22 cellular contexts compared by ENCODE assay signal in genomic region chr17:6508026-6508425, GRCh38. TPM values are rescaled to one million over a fixed set of nuclear protein-coding genes. Genes with fewer than 3 reads are reported as not detected.
DNase-seq lines count a peak whose midpoint lies in the region; ATAC-seq, FAIRE-seq and TF ChIP-seq lines count a peak whose summit lies in the region.
"Had no signal": no experiment of that assay in that cellular context is flagged by ENCODE, and none has a peak within 500 bp of the region (broad histone marks: within the 10 kb centered on the region; RNA-seq: fewer than 3 reads in every experiment).

No MANE protein-coding gene starts in this region.

- H3K18ac ChIP-seq in H9 (ENCODE audit: insufficient read length, low read depth, low read length) = no peak overlapping the region

- no peak overlapping the region for H3K56ac ChIP-seq in H9 (ENCODE audit: insufficient read length, low read depth, low read length)

- H2BK5ac ChIP-seq in H9 (ENCODE audit: insufficient read length, low read length) = no peak overlapping the region

- H3K4me3 Mint-ChIP-seq in H9 (0 out of 5 replicates have a peak overlapping the region, but pooled peaks of 1 of the 2 experiments have one; percentile 57), astrocyte (ENCODE audit: unreplicated experiment) (no peak overlapping the region)
- H3K4me3 Mint-ChIP-seq: activated CD4-positive, alpha-beta T cell treated with anti-CD3 and anti-CD28 coated beads for 36 hours; activated naive CD8-positive, alpha-beta T cell treated with anti-CD3 and anti-CD28 coated beads, Interleukin-2, amount 10 ng/mL, durations not matched to agents 7 days and 5 days; central memory CD8-positive, alpha-beta T cell; IgD-negative memory B cell; neural crest cell; T-helper 17 cell had no signal

- no peaks in the 10 kb centered on the region for H3K79me1 ChIP-seq in H9 (ENCODE audit: insufficient read depth, low read depth, low read length, poor library complexity, severe bottlenecking)

- H2BK120ac ChIP-seq in H9 (ENCODE audit: low read depth, low read length, poor library complexity, severe bottlenecking) = no peak overlapping the region

- peaks cover 0 to 3% (median 2%) of the 10 kb centered on the region in 3 experiments; a peak in 1 of 7 replicates for H3K36me3 Mint-ChIP-seq in H9 (ENCODE audit: insufficient read depth in 1 of 3, low read depth in 3 of 3)
- peaks cover 6% of the 10 kb centered on the region for H3K36me3 Mint-ChIP-seq in astrocyte (ENCODE audit: low read depth, unreplicated experiment)
- H3K36me3 Mint-ChIP-seq: activated naive CD8-positive, alpha-beta T cell treated with anti-CD3 and anti-CD28 coated beads, Interleukin-2, amount 10 ng/mL, durations not matched to agents 7 days and 5 days; IgD-negative memory B cell had no signal

- TF ChIP-seq CTCF in H9 (conservative IDR thresholded peaks at IDR 0.05) (no peak), astrocyte (IDR thresholded peaks at IDR 0.05; ENCODE audit: insufficient read depth, low read depth, low read length) (no peak)

- no peak for FAIRE-seq in astrocyte (lab: Jason Lieb, UNC)

- H3K27me3 ChIP-seq in H9 (ENCODE audit: insufficient read depth, low read length) (no peaks in the 10 kb centered on the region), astrocyte (ENCODE audit: insufficient read depth, low read length) (no peaks in the 10 kb centered on the region), skeletal muscle satellite cell (ENCODE audit: control insufficient read depth, insufficient read depth, low read length) (no peaks in the 10 kb centered on the region)
- H3K27me3 ChIP-seq: dorsolateral prefrontal cortex, right lobe of liver had no signal

- H3K9ac ChIP-seq in H9 (ENCODE audit: extremely low read depth, insufficient read length, low read length) (no peak overlapping the region), astrocyte (ENCODE audit: low read length) (no peak overlapping the region), skeletal muscle satellite cell (ENCODE audit: low read depth, low read length) (no peak overlapping the region)

- no peaks in the 10 kb centered on the region for H3K23me2 ChIP-seq in H9 (ENCODE audit: insufficient read length, low read depth, low read length, poor library complexity, severe bottlenecking)

- H3K4me1 Mint-ChIP-seq in H9 = peaks cover 4% of the 10 kb centered on the region in 2 experiments
- peaks cover 22% of the 10 kb centered on the region for H3K4me1 Mint-ChIP-seq in astrocyte (ENCODE audit: low read depth, unreplicated experiment)
- H3K4me1 Mint-ChIP-seq: activated CD4-positive, alpha-beta T cell treated with anti-CD3 and anti-CD28 coated beads for 36 hours; activated naive CD8-positive, alpha-beta T cell treated with anti-CD3 and anti-CD28 coated beads, Interleukin-2, amount 10 ng/mL, durations not matched to agents 7 days and 5 days; central memory CD8-positive, alpha-beta T cell; IgD-negative memory B cell; neural crest cell had no signal

- ATAC-seq in GM21529 (IDR thresholded peaks at IDR 0.05; ENCODE audit: unreplicated experiment) (no peak), HG03039 (IDR thresholded peaks at IDR 0.05; ENCODE audit: unreplicated experiment) (no peak)
- ATAC-seq: activated CD4-positive, alpha-beta T cell treated with anti-CD3 and anti-CD28 coated beads for 36 hours; stimulated activated naive CD8-positive, alpha-beta T cell treated with anti-CD3 and anti-CD28 coated beads, Interleukin-15, Interleukin-2, amounts not matched to agents 100 U/mL and 50 U/mL, for 24 hours; T-helper 17 cell had no signal

- H3K79me2 ChIP-seq in H9 (ENCODE audit: insufficient read depth, low read length) = no peaks in the 10 kb centered on the region
- H3K79me2 ChIP-seq in astrocyte (ENCODE audit: insufficient read depth, low read length) = no peaks in the 10 kb centered on the region

- H2AFZ ChIP-seq in H9 (ENCODE audit: low read length) (no peak overlapping the region), astrocyte (ENCODE audit: low read depth, low read length) (no peak overlapping the region)

- H2BK15ac ChIP-seq in H9 (ENCODE audit: low read depth, low read length) = no peak overlapping the region

- H3K27ac Mint-ChIP-seq in H9 (peak overlapping the region in 1 of 3 experiments; percentile 41; a peak in 1 of 7 replicates), astrocyte (ENCODE audit: unreplicated experiment) (no peak overlapping the region)
- H3K27ac Mint-ChIP-seq: activated CD4-positive, alpha-beta T cell treated with anti-CD3 and anti-CD28 coated beads for 36 hours; activated naive CD8-positive, alpha-beta T cell treated with anti-CD3 and anti-CD28 coated beads, Interleukin-2, amount 10 ng/mL, durations not matched to agents 7 days and 5 days; IgD-negative memory B cell; T-helper 17 cell had no signal

- H3K36me3 ChIP-seq in astrocyte (ENCODE audit: insufficient read depth, low read length) (no peaks in the 10 kb centered on the region), skeletal muscle satellite cell (ENCODE audit: insufficient read depth, low read length) (no peaks in the 10 kb centered on the region)
- H3K36me3 ChIP-seq: right lobe of liver had no signal

- H4K5ac ChIP-seq in H9 (ENCODE audit: insufficient read length, low read depth, low read length) = no peak overlapping the region

- H3K4ac ChIP-seq in H9 (ENCODE audit: low read depth, low read length) = no peak overlapping the region

- H3K4me2 ChIP-seq in H9 (ENCODE audit: insufficient read depth, insufficient read length, low read length) = no peak overlapping the region
- H3K4me2 ChIP-seq in astrocyte (ENCODE audit: low read length) = peak overlapping the region; percentile 66
- peak overlapping the region; percentile 53 for H3K4me2 ChIP-seq in skeletal muscle satellite cell (ENCODE audit: low read length)

- DNase-seq in H9 (peak; percentile 31), astrocyte (ENCODE audit: low read depth) (no peak), islet precursor cell (peak; percentile 40), OCI-M1 (lab: John Stamatoyannopoulos, UW) (no peak), Ammon's horn (ENCODE audit: low spot score) (no peak)
- DNase-seq: activated CD4-positive, alpha-beta T cell treated with anti-CD3 and anti-CD28 coated beads for 36 hours; activated effector memory CD4-positive, alpha-beta T cell treated with anti-CD3 and anti-CD28 coated beads, Interleukin-2, amount 50 U/mL, for 16 hours; activated naive CD8-positive, alpha-beta T cell treated with anti-CD3 and anti-CD28 coated beads, Interleukin-2, amount 10 ng/mL, durations not matched to agents 7 days and 5 days; NCI-H1092; NCI-H2029; NCI-H526; right lobe of liver; stimulated activated naive CD8-positive, alpha-beta T cell treated with anti-CD3 and anti-CD28 coated beads, Interleukin-15, Interleukin-2, amounts not matched to agents 100 U/mL and 50 U/mL, for 24 hours; T-helper 17 cell had no signal

- no peaks in the 10 kb centered on the region for H3K9me3 ChIP-seq in H9 (ENCODE audit: control insufficient read depth, low read depth, low read length)
- no peaks in the 10 kb centered on the region for H3K9me3 ChIP-seq in astrocyte (ENCODE audit: insufficient read depth, low read depth, low read length)
- H3K9me3 ChIP-seq in skeletal muscle satellite cell (replicated peaks; ENCODE audit: low read length) = no peaks in the 10 kb centered on the region
- H3K9me3 ChIP-seq: right lobe of liver had no signal

- no peak overlapping the region for H3K23ac ChIP-seq in H9 (ENCODE audit: insufficient read length, low read depth, low read length)

- no peak overlapping the region for H2AK5ac ChIP-seq in H9 (ENCODE audit: insufficient read length, low read length)

- H4K91ac ChIP-seq in H9 (ENCODE audit: insufficient read length, low read depth, low read length) = no peak overlapping the region

- H3K27me3 Mint-ChIP-seq in H9 (ENCODE audit: low read depth) (peaks cover 9% of the 10 kb centered on the region), astrocyte (ENCODE audit: low read depth, unreplicated experiment) (peaks cover 7% of the 10 kb centered on the region)
- H3K27me3 Mint-ChIP-seq: central memory CD8-positive, alpha-beta T cell had no signal

- H4K20me1 ChIP-seq in H9 (ENCODE audit: control insufficient read depth, insufficient read depth, insufficient read length) = no peaks in the 10 kb centered on the region
- no peaks in the 10 kb centered on the region for H4K20me1 ChIP-seq in astrocyte (ENCODE audit: insufficient read depth, low read length)

- H3K4me1 ChIP-seq in H9 (ENCODE audit: insufficient read depth, low read length) (peaks cover 2% of the 10 kb centered on the region; the same call in 1 of the 2 replicates), astrocyte (ENCODE audit: insufficient read depth, low read length) (peaks cover 43% of the 10 kb centered on the region), skeletal muscle satellite cell (ENCODE audit: control insufficient read depth, insufficient read depth, low read length) (peaks cover 51% of the 10 kb centered on the region)
- H3K4me1 ChIP-seq: right lobe of liver had no signal

- no peak overlapping the region for H3K4me3 ChIP-seq in astrocyte (ENCODE audit: insufficient read depth, low read depth, low read length)
- H3K4me3 ChIP-seq in skeletal muscle satellite cell (ENCODE audit: low read length) = no peak overlapping the region
- H3K4me3 ChIP-seq: dorsolateral prefrontal cortex, lung, right lobe of liver had no signal

- no CpG with 5 or more reads among the region's 12 CpGs for WGBS in H9 (ENCODE audit: extremely low coverage, insufficient read length, low lambda C conversion rate)

- H3K27ac ChIP-seq in H9 (ENCODE audit: insufficient read length, low read depth, low read length) (no peak overlapping the region), astrocyte (ENCODE audit: low read depth, low read length) (no peak overlapping the region)
- H3K27ac ChIP-seq: dorsolateral prefrontal cortex, right lobe of liver had no signal

- H4K8ac ChIP-seq in H9 (replicated peaks; ENCODE audit: insufficient read length, low read depth, low read length) = no peak overlapping the region

- H2BK20ac ChIP-seq in H9 (ENCODE audit: low read depth, low read length, poor library complexity, severe bottlenecking) = no peak overlapping the region

- H3K14ac ChIP-seq in H9 (ENCODE audit: insufficient read depth, low read length) = no peak overlapping the region

- no peak overlapping the region for H2BK12ac ChIP-seq in H9 (ENCODE audit: insufficient read length, low read depth, low read length)

- H3K9me3 Mint-ChIP-seq in H9 = peaks cover 2 to 4% of the 10 kb centered on the region in 2 experiments; a peak in 4 of 5 replicates
- H3K9me3 Mint-ChIP-seq in astrocyte (ENCODE audit: unreplicated experiment) = no peaks in the 10 kb centered on the region
- H3K9me3 Mint-ChIP-seq: activated naive CD8-positive, alpha-beta T cell treated with anti-CD3 and anti-CD28 coated beads, Interleukin-2, amount 10 ng/mL, durations not matched to agents 7 days and 5 days; central memory CD8-positive, alpha-beta T cell; neural crest cell had no signal

- H3T11ph ChIP-seq in H9 (ENCODE audit: low read length) = no peak overlapping the region

RNA-seq across cellular contexts. Expression of gene PITPNM3, which starts 48.3 kb away (rescaled TPM):
- total RNA-seq in H9 (2021) (2.7 and 3.4 TPM in 2 replicates), astrocyte (1.0 and 1.3 TPM in 2 replicates)
- 0.51 and 0.87 TPM in 2 replicates for total RNA-seq in skeletal muscle satellite cell (2012; rRNA removed)

Comparison
In these comparisons a context has a peak if more than half of its experiments do, and no peak if none do; other contexts are left out.
1. DNase-seq: peak in H9 (single experiment) and islet precursor cell (single experiment); none in astrocyte (single experiment), OCI-M1 (single experiment) and Ammon's horn (single experiment).